8 cellular contexts compared by ENCODE assay signal in genomic region chr4:78775278-78776030, GRCh38. TPM values are rescaled to one million over a fixed set of nuclear protein-coding genes. Genes with fewer than 3 reads are reported as not detected.
A peak's percentile ranks its signal among the peaks of the same experiment; 100 is the strongest.
DNase-seq lines count a peak whose midpoint lies in the region; ATAC-seq and TF ChIP-seq lines count a peak whose summit lies in the region.

No MANE protein-coding gene starts in this region.

- H3K27me3 ChIP-seq in osteoblast (ENCODE audit: insufficient read depth, low read length) (no peaks in the 10 kb centered on the region), testis (no peaks in the 10 kb centered on the region)

- H3K27ac ChIP-seq in KOPT-K1 (ENCODE audit: low read depth, low read length, poor library complexity, severe bottlenecking) (peak overlapping the region; percentile 93), SK-N-MC (peak overlapping the region; percentile 90), osteoblast (ENCODE audit: low read depth, low read length) (peak overlapping the region; percentile 98), testis (peak overlapping the region; percentile 92 to 100)

- peaks cover 21% of the 10 kb centered on the region for H3K4me1 ChIP-seq in osteoblast (ENCODE audit: insufficient read depth, low read length)
- H3K4me1 ChIP-seq in testis, result peaks cover 18% of the 10 kb centered on the region

- no peaks in the 10 kb centered on the region for H3K9me3 Mint-ChIP-seq in activated naive CD4-positive, alpha-beta T cell treated with anti-CD3 and anti-CD28 coated beads, Interleukin-2, amount 50 U/mL, for 72 hours
- peaks cover 6% of the 10 kb centered on the region for H3K9me3 Mint-ChIP-seq in glutamatergic neuron (ENCODE audit: unreplicated experiment)

- ATAC-seq in GM21825 (IDR thresholded peaks at IDR 0.05; ENCODE audit: unreplicated experiment), result peak; percentile 42
- ATAC-seq in activated naive CD4-positive, alpha-beta T cell treated with anti-CD3 and anti-CD28 coated beads, Interleukin-2, amount 50 U/mL, for 72 hours, result peak; percentile 72 to 73

- peaks cover 22% of the 10 kb centered on the region for H4K20me1 ChIP-seq in osteoblast (ENCODE audit: insufficient read depth, low read length)

- no peak for TF ChIP-seq CTCF in glutamatergic neuron (IDR thresholded peaks at IDR 0.05; ENCODE audit: partially characterized antibody, unreplicated experiment)
- no peak for TF ChIP-seq CTCF in osteoblast (IDR thresholded peaks at IDR 0.05; ENCODE audit: extremely low read depth, low read depth, low read length)
- TF ChIP-seq CTCF in testis (IDR thresholded peaks at IDR 0.05), result no peak

- H3K27ac Mint-ChIP-seq in activated naive CD4-positive, alpha-beta T cell treated with anti-CD3 and anti-CD28 coated beads, Interleukin-2, amount 50 U/mL, for 72 hours, result peak overlapping the region; percentile 95 to 97
- H3K27ac Mint-ChIP-seq in glutamatergic neuron (ENCODE audit: unreplicated experiment), result peak overlapping the region; percentile 73

- peak overlapping the region; percentile 92 for H3K4me3 Mint-ChIP-seq in glutamatergic neuron (ENCODE audit: unreplicated experiment)

- peaks cover 0 to 16% of the 10 kb centered on the region in 2 donors for H3K36me3 Mint-ChIP-seq in activated naive CD4-positive, alpha-beta T cell treated with anti-CD3 and anti-CD28 coated beads, Interleukin-2, amount 50 U/mL, for 72 hours
- no peaks in the 10 kb centered on the region for H3K36me3 Mint-ChIP-seq in glutamatergic neuron (ENCODE audit: unreplicated experiment)

- H3K4me2 ChIP-seq in osteoblast (ENCODE audit: insufficient read depth, low read length), result peak overlapping the region; percentile 98

- H3K27me3 Mint-ChIP-seq in glutamatergic neuron (ENCODE audit: unreplicated experiment), result peaks cover 6% of the 10 kb centered on the region

- H3K9ac ChIP-seq in SK-N-MC (ENCODE audit: insufficient read length), result peak overlapping the region; percentile 96

- peaks cover 42% of the 10 kb centered on the region for H3K79me2 ChIP-seq in osteoblast (ENCODE audit: insufficient read depth, low read length)

- TF ChIP-seq POLR2A in testis (IDR thresholded peaks at IDR 0.05), result no peak

- H2AFZ ChIP-seq in osteoblast (ENCODE audit: low read length), result peak overlapping the region; percentile 91

- intact Hi-C loops in testis (cut with DNase I; ENCODE audit: low total_unique reads), result no loop called here

- H3K4me3 ChIP-seq in SK-N-MC, result peak overlapping the region; percentile 96
- H3K4me3 ChIP-seq in osteoblast (ENCODE audit: insufficient read depth, low read length), result peak overlapping the region; percentile 88
- H3K4me3 ChIP-seq in testis, result peak overlapping the region; percentile 87 to 97

- peak; percentile 78 for DNase-seq in ELR (ENCODE audit: low read depth)
- DNase-seq in SK-N-MC (ENCODE audit: low read depth, low spot score), result no peak
- peak in 1 of 2 donors; percentile 84 for DNase-seq in activated naive CD4-positive, alpha-beta T cell treated with anti-CD3 and anti-CD28 coated beads, Interleukin-2, amount 50 U/mL, for 72 hours (ENCODE audit: low spot score in 2 of 2)
- DNase-seq in glutamatergic neuron, result peak; percentile 82
- peak; percentile 98 for DNase-seq in osteoblast (ENCODE audit: insufficient read length, low spot score, missing footprints)
- DNase-seq in testis, result peak; percentile 89

- peaks cover 5% of the 10 kb centered on the region for H3K4me1 Mint-ChIP-seq in glutamatergic neuron (ENCODE audit: low read depth, unreplicated experiment)

- H3K36me3 ChIP-seq in KOPT-K1 (ENCODE audit: insufficient read depth, low read length), result no peaks in the 10 kb centered on the region
- H3K36me3 ChIP-seq in SK-N-MC (ENCODE audit: insufficient read depth, low read length), result no peaks in the 10 kb centered on the region
- no peaks in the 10 kb centered on the region for H3K36me3 ChIP-seq in osteoblast (ENCODE audit: insufficient read depth, low read length)
- no peaks in the 10 kb centered on the region for H3K36me3 ChIP-seq in testis (ENCODE audit: low read depth, missing control alignments)

- WGBS in testis, 2 donors, result 1% methylated on average over 21 to 43 of the region's 51 CpGs

- H3K9me3 ChIP-seq in KOPT-K1 (ENCODE audit: insufficient read depth, low read length, poor library complexity, severe bottlenecking) (no peaks in the 10 kb centered on the region), SK-N-MC (ENCODE audit: low read depth, low read length) (no peaks in the 10 kb centered on the region), osteoblast (ENCODE audit: low read depth, low read length) (no peaks in the 10 kb centered on the region), testis (no peaks in the 10 kb centered on the region)

RNA-seq across cellular contexts. Expression of gene BMP2K, which starts 0.7 kb away (rescaled TPM):
- total RNA-seq in activated naive CD4-positive, alpha-beta T cell treated with anti-CD3 and anti-CD28 coated beads, Interleukin-2, amount 50 U/mL, for 72 hours, result 10 to 100 TPM; 16.9 to 25.0 TPM
- 13.6 TPM for total RNA-seq in glutamatergic neuron (ENCODE audit: unreplicated experiment)
- 61.2 and 81.0 TPM in 2 replicates for total RNA-seq in osteoblast
- 100 to 1,000 TPM; 102 to 110 TPM for total RNA-seq in testis
- 64.9 TPM for polyA plus RNA-seq in testis (ENCODE audit: insufficient read depth, low read depth, low replicate concordance)
